ENCODE assay signal across 15 cellular contexts in genomic region chr1:23607944-23608343, GRCh38. TPM values are rescaled to one million over a fixed set of nuclear protein-coding genes. Genes with fewer than 3 reads are reported as not detected.
A peak's percentile ranks its signal among the peaks of the same experiment; 100 is the strongest.
DNase-seq lines count a peak whose midpoint lies in the region; ATAC-seq and TF ChIP-seq lines count a peak whose summit lies in the region.
"Had no signal": no experiment of that assay in that cellular context is flagged by ENCODE, and none has a peak within 500 bp of the region (broad histone marks: within the 10 kb centered on the region; RNA-seq: fewer than 3 reads in every experiment).

No MANE protein-coding gene starts in this region.

- H3K9me3 Mint-ChIP-seq in CD4-positive, alpha-beta memory T cell, result no peaks in the 10 kb centered on the region
- H3K9me3 Mint-ChIP-seq in T-cell, result no peaks in the 10 kb centered on the region
- H3K9me3 Mint-ChIP-seq in naive thymus-derived CD4-positive, alpha-beta T cell, result peaks cover 0 to 5% (median 0%) of the 10 kb centered on the region in 11 donors
- H3K9me3 Mint-ChIP-seq in WTC11, result no peaks in the 10 kb centered on the region
- H3K9me3 Mint-ChIP-seq: CD8-positive, alpha-beta memory T cell; HFFc6 had no signal

- H3K27ac Mint-ChIP-seq in CD4-positive, alpha-beta memory T cell, result peak overlapping the region in 6 of 7 donors; percentile 2 to 87 (median 68)
- H3K27ac Mint-ChIP-seq in T-cell (peak overlapping the region; percentile 91 to 93), WTC11 (no peak overlapping the region)
- H3K27ac Mint-ChIP-seq in naive thymus-derived CD4-positive, alpha-beta T cell, result peak overlapping the region in 8 of 9 donors; percentile 13 to 97 (median 88)
- H3K27ac Mint-ChIP-seq: HFFc6 had no signal

- intact Hi-C loops in CD4-positive, alpha-beta memory T cell (cut with micrococcal nuclease), result no loop called here
- intact Hi-C loops in naive thymus-derived CD4-positive, alpha-beta T cell (cut with micrococcal nuclease), result loop anchor here in 1 of 2 donors (1.0 kb wide), 1 partner anchor 11 kb away; no protein-coding TSS in a partner anchor

- CTCF ChIA-PET in CD4-positive, alpha-beta memory T cell (lab: Charles Lee; ENCODE audit: partially characterized antibody), result no interaction called here
- CTCF ChIA-PET in T-cell (lab: Charles Lee) (no interaction called here), WTC11 (lab: Charles Lee) (no interaction called here)
- CTCF ChIA-PET in naive thymus-derived CD4-positive, alpha-beta T cell (lab: Charles Lee), result interaction anchor here (1.0 kb wide), 2 partner anchors 12 to 53 kb away, joined by 3 read pairs; no protein-coding TSS in a partner anchor

- ATAC-seq in T-cell (replicated peaks in 1 of 4) (no peak), GM18870 (IDR thresholded peaks at IDR 0.05; ENCODE audit: unreplicated experiment) (no peak), WTC11 (no peak)
- ATAC-seq in naive thymus-derived CD4-positive, alpha-beta T cell, result no peak
- ATAC-seq: Panc1, Right ventricle myocardium inferior had no signal

- peak overlapping the region; percentile 35; the same call in 1 of the 2 replicates for H3K9ac ChIP-seq in BLaER1

- H3K4me1 ChIP-seq in BLaER1, result peaks cover 100% of the 10 kb centered on the region
- peaks cover 70% of the 10 kb centered on the region for H3K4me1 ChIP-seq in CD4-positive, alpha-beta memory T cell (ENCODE audit: insufficient read depth, low read length)
- peaks cover 22 to 65% of the 10 kb centered on the region in 2 donors for H3K4me1 ChIP-seq in naive thymus-derived CD4-positive, alpha-beta T cell (ENCODE audit: control insufficient read depth in 2 of 2, insufficient read depth in 2 of 2, low read length in 2 of 2)

- no peak overlapping the region for H3K4me3 ChIP-seq in BLaER1
- H3K4me3 ChIP-seq in CD4-positive, alpha-beta memory T cell (ENCODE audit: low read length in 2 of 2), result no peak overlapping the region
- H3K4me3 ChIP-seq in naive thymus-derived CD4-positive, alpha-beta T cell (ENCODE audit: low read length), result no peak overlapping the region

- H3K36me3 Mint-ChIP-seq in CD4-positive, alpha-beta memory T cell, result no peaks in the 10 kb centered on the region
- H3K36me3 Mint-ChIP-seq in T-cell (no peaks in the 10 kb centered on the region), WTC11 (no peaks in the 10 kb centered on the region)
- peaks cover 0 to 2% (median 0%) of the 10 kb centered on the region in 5 donors for H3K36me3 Mint-ChIP-seq in naive thymus-derived CD4-positive, alpha-beta T cell
- H3K36me3 Mint-ChIP-seq: CD8-positive, alpha-beta memory T cell had no signal

- POLR2A ChIA-PET in CD4-positive, alpha-beta memory T cell (lab: Charles Lee; ENCODE audit: partially characterized antibody), result interaction anchor here (2.5 to 11.0 kb wide), 4 partner anchors 10 to 51 kb away, joined by 7 to 236 read pairs (median 148); partner anchors contain the start of gene ID3
- POLR2A ChIA-PET in T-cell (lab: Charles Lee) (no interaction called here), WTC11 (lab: Charles Lee) (interaction anchor here (0.7 kb wide), 1 partner anchor 48 kb away, joined by 3 read pairs; no protein-coding TSS in a partner anchor)
- POLR2A ChIA-PET in naive thymus-derived CD4-positive, alpha-beta T cell (lab: Charles Lee), result interaction anchor here (1.0 to 36.4 kb wide), 3 partner anchors 11 to 32 kb away, joined by 6 to 1267 read pairs (median 195); partner anchors contain the start of gene ID3

- no peak for TF ChIP-seq CTCF in WTC11 (IDR thresholded peaks at IDR 0.05)

- no peaks in the 10 kb centered on the region for H4K20me1 ChIP-seq in BLaER1

- H3K27me3 ChIP-seq in BLaER1, result no peaks in the 10 kb centered on the region
- no peaks in the 10 kb centered on the region for H3K27me3 ChIP-seq in CD4-positive, alpha-beta memory T cell (ENCODE audit: insufficient read depth, low read length)
- no peaks in the 10 kb centered on the region for H3K27me3 ChIP-seq in naive thymus-derived CD4-positive, alpha-beta T cell (ENCODE audit: control insufficient read depth in 2 of 2, insufficient read depth in 2 of 2, low read length in 2 of 2)

- no peaks in the 10 kb centered on the region for H3K9me3 ChIP-seq in BLaER1
- no peaks in the 10 kb centered on the region for H3K9me3 ChIP-seq in CD4-positive, alpha-beta memory T cell (ENCODE audit: control insufficient read depth in 1 of 2, low read length in 2 of 2)
- no peaks in the 10 kb centered on the region for H3K9me3 ChIP-seq in naive thymus-derived CD4-positive, alpha-beta T cell (ENCODE audit: control insufficient read depth in 2 of 3, low read length in 3 of 3)

- H3K4me2 ChIP-seq in BLaER1, result peak overlapping the region; percentile 84

- H3K27me3 Mint-ChIP-seq in CD4-positive, alpha-beta memory T cell, result no peaks in the 10 kb centered on the region
- H3K27me3 Mint-ChIP-seq in T-cell, result no peaks in the 10 kb centered on the region
- H3K27me3 Mint-ChIP-seq in naive thymus-derived CD4-positive, alpha-beta T cell, result peaks cover 0 to 2% (median 0%) of the 10 kb centered on the region in 5 donors
- no peaks in the 10 kb centered on the region; the same call in 1 of the 2 replicates for H3K27me3 Mint-ChIP-seq in WTC11 (ENCODE audit: low read depth)
- H3K27me3 Mint-ChIP-seq: CD8-positive, alpha-beta memory T cell had no signal

- no peaks in the 10 kb centered on the region for H3K36me3 ChIP-seq in BLaER1
- no peaks in the 10 kb centered on the region for H3K36me3 ChIP-seq in CD4-positive, alpha-beta memory T cell (ENCODE audit: insufficient read depth, low read length)
- no peaks in the 10 kb centered on the region for H3K36me3 ChIP-seq in naive thymus-derived CD4-positive, alpha-beta T cell (ENCODE audit: control insufficient read depth in 2 of 3, insufficient read depth in 3 of 3, low read length in 3 of 3)

- H3K4me3 Mint-ChIP-seq in CD4-positive, alpha-beta memory T cell, result peak overlapping the region in 3 of 8 donors; percentile 13 to 52 (median 16)
- H3K4me3 Mint-ChIP-seq in T-cell (no peak overlapping the region), WTC11 (no peak overlapping the region)
- peak overlapping the region in 2 of 10 donors; percentile 30 to 63 for H3K4me3 Mint-ChIP-seq in naive thymus-derived CD4-positive, alpha-beta T cell
- H3K4me3 Mint-ChIP-seq: HFFc6 had no signal

- peaks cover 36 to 77% (median 62%) of the 10 kb centered on the region in 4 donors for H3K4me1 Mint-ChIP-seq in CD4-positive, alpha-beta memory T cell
- peaks cover 64 to 72% (median 69%) of the 10 kb centered on the region in 3 donors for H3K4me1 Mint-ChIP-seq in T-cell
- H3K4me1 Mint-ChIP-seq in naive thymus-derived CD4-positive, alpha-beta T cell, result peaks cover 41 to 80% (median 74%) of the 10 kb centered on the region in 7 donors
- H3K4me1 Mint-ChIP-seq in WTC11, result peaks cover 38% of the 10 kb centered on the region

- H3K27ac ChIP-seq in BLaER1, result peak overlapping the region; percentile 95
- no peak overlapping the region for H3K27ac ChIP-seq in CD4-positive, alpha-beta memory T cell (ENCODE audit: low read depth, low read length)
- peak overlapping the region; percentile 5 for H3K27ac ChIP-seq in naive thymus-derived CD4-positive, alpha-beta T cell (ENCODE audit: low read depth, low read length)

- no peak for DNase-seq in CD4-positive, alpha-beta memory T cell
- DNase-seq in T-cell, result no peak
- no peak for DNase-seq in naive thymus-derived CD4-positive, alpha-beta T cell
- no peak for DNase-seq in HUDEP-2 (lab: John Stamatoyannopoulos, UW; ENCODE audit: unreplicated experiment in 76 of 76)
- DNase-seq in WTC11 (ENCODE audit: low spot score), result no peak
- DNase-seq: CD8-positive, alpha-beta memory T cell; GF-D8; HFFc6; IMR-90; NCI-H187 treated with DMSO at 0.1 percent for 48 hours; NCI-H774 had no signal

TF ChIP-seq in WTC11, 78 proteins besides CTCF, POLR2A, EP300 and RAD21:
- no peak for TF ChIP-seq ELF4 (CRISPR knock-in tag; IDR thresholded peaks at IDR 0.05; ENCODE audit: low read depth)
- TF ChIP-seq ZNF532 (CRISPR knock-in tag; IDR thresholded peaks at IDR 0.05; ENCODE audit: borderline replicate concordance), result no peak
- TF ChIP-seq EMX1 (CRISPR knock-in tag; IDR thresholded peaks at IDR 0.05), result no peak
- no peak for TF ChIP-seq RELA (CRISPR knock-in tag; IDR thresholded peaks at IDR 0.05; ENCODE audit: borderline replicate concordance)

RNA-seq across cellular contexts. Expression of gene ID3, which starts 48.6 kb away (rescaled TPM):
- 10 to 100 TPM; 89.6 to 98.0 TPM for total RNA-seq in CD4-positive, alpha-beta memory T cell
- polyA plus RNA-seq in CD4-positive, alpha-beta memory T cell, result 10 to 100 TPM in 1 of 2 donors, 1 to 10 TPM in 1; 8.9 to 20.1 TPM
- 10 to 100 TPM; 20.7 to 99.7 (median 81.3) TPM for total RNA-seq in T-cell
- 10 to 100 TPM; 14.8 to 89.4 (median 34.1) TPM for total RNA-seq in naive thymus-derived CD4-positive, alpha-beta T cell
- 10 to 100 TPM; 13.0 to 28.3 TPM for polyA plus RNA-seq in naive thymus-derived CD4-positive, alpha-beta T cell
- total RNA-seq in WTC11 (2021), result 168 to 278 TPM (median 273 TPM) in 3 replicates

Comparison
In these comparisons a context has a peak if more than half of its experiments do, and no peak if none do; other contexts are left out.
1. POLR2A ChIA-PET loops: an anchor here in CD4-positive, alpha-beta memory T cell (2.5 to 11.0 kb wide), naive thymus-derived CD4-positive, alpha-beta T cell (1.0 to 36.4 kb wide) and WTC11 (0.7 kb wide); none called in T-cell.